Comparison of ENCODE assay signal across 6 cellular contexts in genomic region chr17:75271955-75272847, GRCh38. TPM values are rescaled to one million over a fixed set of nuclear protein-coding genes. Genes with fewer than 3 reads are reported as not detected.
DNase-seq lines count a peak whose midpoint lies in the region; ATAC-seq lines count a peak whose summit lies in the region.

No MANE protein-coding gene starts in this region.

- no peak overlapping the region for H3K27ac ChIP-seq in mesodermal cell (ENCODE audit: low read depth, low read length, severe bottlenecking)

- H3K4me3 Mint-ChIP-seq in activated naive CD8-positive, alpha-beta T cell treated with anti-CD3 and anti-CD28 coated beads for 36 hours = peak overlapping the region; percentile 90

- H3K27me3 Mint-ChIP-seq in activated naive CD8-positive, alpha-beta T cell treated with anti-CD3 and anti-CD28 coated beads for 36 hours = no peaks in the 10 kb centered on the region

- peaks cover 35% of the 10 kb centered on the region for H3K4me1 Mint-ChIP-seq in activated naive CD8-positive, alpha-beta T cell treated with anti-CD3 and anti-CD28 coated beads for 36 hours

- H3K9me3 ChIP-seq in mesodermal cell (ENCODE audit: control insufficient read depth, low read length) = no peaks in the 10 kb centered on the region

- DNase-seq in HT-29 (ENCODE audit: low spot score) (peak; percentile 40), NCI-H2081 treated with DMSO at 0.1 percent for 48 hours (lab: John Stamatoyannopoulos, UW) (no peak), NCI-H345 treated with DMSO at 0.1 percent for 48 hours (lab: John Stamatoyannopoulos, UW; ENCODE audit: unreplicated experiment) (no peak)
- peak; percentile 20 for DNase-seq in activated naive CD8-positive, alpha-beta T cell treated with anti-CD3 and anti-CD28 coated beads for 36 hours

- peaks cover 6% of the 10 kb centered on the region for H3K36me3 ChIP-seq in mesodermal cell (ENCODE audit: control insufficient read depth, insufficient read depth, low read length)

- peak overlapping the region; percentile 89 for H3K27ac Mint-ChIP-seq in activated naive CD8-positive, alpha-beta T cell treated with anti-CD3 and anti-CD28 coated beads for 36 hours

- WGBS in mesodermal cell (ENCODE audit: insufficient coverage in 2 of 2), 2 experiments = 66 to 76% methylated on average over 18 to 24 of the region's 24 CpGs

- H3K36me3 Mint-ChIP-seq in activated naive CD8-positive, alpha-beta T cell treated with anti-CD3 and anti-CD28 coated beads for 36 hours = peaks cover 26% of the 10 kb centered on the region

- no peaks in the 10 kb centered on the region for H3K9me3 Mint-ChIP-seq in activated naive CD8-positive, alpha-beta T cell treated with anti-CD3 and anti-CD28 coated beads for 36 hours

- H3K4me1 ChIP-seq in mesodermal cell (ENCODE audit: control insufficient read depth, insufficient read depth, low read length, poor library complexity, severe bottlenecking) = peaks cover 10% of the 10 kb centered on the region

- H3K4me3 ChIP-seq in mesodermal cell (ENCODE audit: extremely low read depth, insufficient read depth, low read length, poor library complexity, severe bottlenecking) = peak overlapping the region; percentile 85

- no peak for ATAC-seq in GM18870 (IDR thresholded peaks at IDR 0.05; ENCODE audit: unreplicated experiment)

RNA-seq across cellular contexts. Expression of gene MIF4GD, which starts 1.2 kb away (rescaled TPM):
- 22.8 and 28.8 TPM in 2 replicates for total RNA-seq in HT-29 (2014; rRNA removed; shearing (Covaris generic))
- 10 to 100 TPM; 35.3 to 38.1 TPM for total RNA-seq in activated naive CD8-positive, alpha-beta T cell treated with anti-CD3 and anti-CD28 coated beads for 36 hours
- 14.3 TPM for polyA plus RNA-seq in mesodermal cell (2013, experiment 1 of 2)
- polyA plus RNA-seq in mesodermal cell (2013, experiment 2 of 2) = 14.6 TPM

RNA-seq across cellular contexts. Expression of gene MRPS7, which starts 10.5 kb away (rescaled TPM):
- total RNA-seq in HT-29 (2014; rRNA removed; shearing (Covaris generic)) = 77.5 and 77.7 TPM in 2 replicates
- total RNA-seq in activated naive CD8-positive, alpha-beta T cell treated with anti-CD3 and anti-CD28 coated beads for 36 hours = 10 to 100 TPM; 93.5 to 96.9 TPM
- 89.9 TPM for polyA plus RNA-seq in mesodermal cell (2013, experiment 1 of 2)
- polyA plus RNA-seq in mesodermal cell (2013, experiment 2 of 2) = 91.4 TPM

RNA-seq across cellular contexts. Expression of gene GGA3, which starts 10.8 kb away (rescaled TPM):
- total RNA-seq in HT-29 (2014; rRNA removed; shearing (Covaris generic)) = 16.4 and 20.7 TPM in 2 replicates
- total RNA-seq in activated naive CD8-positive, alpha-beta T cell treated with anti-CD3 and anti-CD28 coated beads for 36 hours = 10 to 100 TPM; 63.7 to 72.0 TPM
- polyA plus RNA-seq in mesodermal cell (2013, experiment 1 of 2) = 26.9 TPM
- 22.3 TPM for polyA plus RNA-seq in mesodermal cell (2013, experiment 2 of 2)

RNA-seq across cellular contexts. Expression of gene SLC25A19, which starts 17.0 kb away (rescaled TPM):
- total RNA-seq in HT-29 (2014; rRNA removed; shearing (Covaris generic)) = 39.8 and 46.4 TPM in 2 replicates
- 100 to 1,000 TPM; 103 to 107 TPM for total RNA-seq in activated naive CD8-positive, alpha-beta T cell treated with anti-CD3 and anti-CD28 coated beads for 36 hours
- polyA plus RNA-seq in mesodermal cell (2013, experiment 1 of 2) = 4.2 TPM
- polyA plus RNA-seq in mesodermal cell (2013, experiment 2 of 2) = 6.1 TPM

Comparison
In these comparisons a context has a peak if more than half of its experiments do, and no peak if none do; other contexts are left out.
1. DNase-seq: peak in HT-29 (single experiment) and activated naive CD8-positive, alpha-beta T cell treated with anti-CD3 and anti-CD28 coated beads for 36 hours (single experiment); none in NCI-H2081 treated with DMSO at 0.1 percent for 48 hours (single experiment) and NCI-H345 treated with DMSO at 0.1 percent for 48 hours (single experiment).